In the genomic region with DNA sequence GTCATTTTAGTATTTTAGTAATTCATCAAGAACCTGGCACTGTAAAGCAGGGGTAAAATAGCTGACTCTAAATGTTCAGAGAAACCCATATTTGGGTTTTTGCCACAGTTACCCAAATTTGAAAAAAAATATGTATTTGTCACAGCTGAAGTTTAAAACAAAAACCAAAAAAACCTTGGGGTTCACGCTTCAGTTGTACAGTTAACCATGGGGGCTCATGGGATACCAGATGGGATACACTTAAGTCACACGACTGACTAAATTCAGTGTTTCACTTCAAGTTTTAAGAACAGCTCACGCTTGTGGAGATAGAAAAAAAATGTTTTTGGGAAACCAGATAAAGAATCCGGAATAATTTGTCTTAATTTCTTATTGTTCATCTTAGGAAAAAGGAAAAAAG, we compare ENCODE assay signal across 12 cellular contexts. TPM values are rescaled to one million over a fixed set of nuclear protein-coding genes. Genes with fewer than 3 reads are reported as not detected.
A peak's percentile ranks its signal among the peaks of the same experiment; 100 is the strongest.
DNase-seq lines count a peak whose midpoint lies in the region; ATAC-seq and TF ChIP-seq lines count a peak whose summit lies in the region.
"Had no signal": no experiment of that assay in that cellular context is flagged by ENCODE, and none has a peak within 500 bp of the region (broad histone marks: within the 10 kb centered on the region; RNA-seq: fewer than 3 reads in every experiment).

No MANE protein-coding gene starts in this region.

- H3K4me1 Mint-ChIP-seq in activated T-cell treated with anti-CD3 and anti-CD28 coated beads, Interleukin-2, amount 50 U/mL, for 24 hours (ENCODE audit: low read depth), result peaks cover 56% of the 10 kb centered on the region
- peaks cover 28 to 29% of the 10 kb centered on the region in 2 donors for H3K4me1 Mint-ChIP-seq in effector memory CD8-positive, alpha-beta T cell (ENCODE audit: low read depth in 2 of 2)

- H3K4me2 ChIP-seq in Loucy (ENCODE audit: low read depth, low read length, poor library complexity, severe bottlenecking), result peak overlapping the region; percentile 81

- H3K4me3 Mint-ChIP-seq in activated T-cell treated with anti-CD3 and anti-CD28 coated beads, Interleukin-2, amount 50 U/mL, for 24 hours, result peak overlapping the region; percentile 85
- peak overlapping the region; percentile 87 to 92 for H3K4me3 Mint-ChIP-seq in effector memory CD8-positive, alpha-beta T cell

- no peak for TF ChIP-seq POLR2A in tibial nerve (IDR thresholded peaks at IDR 0.05)

- peak overlapping the region; percentile 86 for H3K27ac Mint-ChIP-seq in activated T-cell treated with anti-CD3 and anti-CD28 coated beads, Interleukin-2, amount 50 U/mL, for 24 hours
- H3K27ac Mint-ChIP-seq in effector memory CD8-positive, alpha-beta T cell, result peak overlapping the region; percentile 52 to 95

- H3K27me3 Mint-ChIP-seq in activated T-cell treated with anti-CD3 and anti-CD28 coated beads, Interleukin-2, amount 50 U/mL, for 24 hours, result no peaks in the 10 kb centered on the region
- H3K27me3 Mint-ChIP-seq in effector memory CD8-positive, alpha-beta T cell, result no peaks in the 10 kb centered on the region

- H3K27me3 ChIP-seq in Loucy (ENCODE audit: insufficient read depth, low read length, poor library complexity, severe bottlenecking) (no peaks in the 10 kb centered on the region), tibial nerve (no peaks in the 10 kb centered on the region)
- H3K27me3 ChIP-seq: SJCRH30, thyroid gland had no signal

- H3K79me2 ChIP-seq in Loucy (ENCODE audit: insufficient read depth, low read length), result peaks cover 50% of the 10 kb centered on the region

- WGBS in tibial nerve, 2 donors, result 67 to 72% methylated on average over 4 of the region's 4 CpGs

- TF ChIP-seq EP300 in tibial nerve (IDR thresholded peaks at IDR 0.05), result no peak

- DNase-seq in activated T-cell treated with anti-CD3 and anti-CD28 coated beads, Interleukin-2, amount 50 U/mL, for 24 hours, result no peak
- DNase-seq in activated T-cell treated with anti-CD3 and anti-CD28 coated beads, Interleukin-2, amount 50 U/mL, for 48 hours, result no peak
- no peak for DNase-seq in effector memory CD8-positive, alpha-beta T cell
- DNase-seq in tibial nerve (ENCODE audit: low spot score in 2 of 2) (no peak), NCI-H82 (lab: John Stamatoyannopoulos, UW) (no peak), A172 (ENCODE audit: low spot score) (no peak), NCI-H510A treated with DMSO at 0.1 percent for 48 hours (lab: John Stamatoyannopoulos, UW) (no peak)
- DNase-seq: DMS153, NCI-H2029 treated with DMSO at 0.1 percent for 48 hours, SJCRH30, thyroid gland had no signal

- H3K36me3 ChIP-seq in Loucy (ENCODE audit: insufficient read depth, low read length), result no peaks in the 10 kb centered on the region
- H3K36me3 ChIP-seq in tibial nerve, result no peaks in the 10 kb centered on the region
- H3K36me3 ChIP-seq: SJCRH30, thyroid gland had no signal

- H3K9ac ChIP-seq in Loucy (ENCODE audit: low read depth, low read length, poor library complexity, severe bottlenecking), result peak overlapping the region; percentile 72

- no peak overlapping the region for H2AFZ ChIP-seq in Loucy (ENCODE audit: low read length)

- ATAC-seq in effector memory CD8-positive, alpha-beta T cell (replicated peaks), result no peak

- TF ChIP-seq CTCF in Loucy (conservative IDR thresholded peaks at IDR 0.05; ENCODE audit: low read length), result no peak
- no peak for TF ChIP-seq CTCF in tibial nerve (IDR thresholded peaks at IDR 0.05)

- no peaks in the 10 kb centered on the region; the same call in 1 of the 2 replicates for H3F3A ChIP-seq in Loucy (ENCODE audit: low read depth)

- no peaks in the 10 kb centered on the region for H4K20me1 ChIP-seq in Loucy (ENCODE audit: insufficient read depth, low read length, poor library complexity, severe bottlenecking)

- H3K9me3 ChIP-seq in Loucy (ENCODE audit: insufficient read depth, low read depth, low read length) (no peaks in the 10 kb centered on the region), tibial nerve (no peaks in the 10 kb centered on the region)
- H3K9me3 ChIP-seq: SJCRH30, thyroid gland had no signal

- peaks cover 35% of the 10 kb centered on the region for H3K36me3 Mint-ChIP-seq in activated T-cell treated with anti-CD3 and anti-CD28 coated beads, Interleukin-2, amount 50 U/mL, for 24 hours (ENCODE audit: low read depth)
- H3K36me3 Mint-ChIP-seq in effector memory CD8-positive, alpha-beta T cell (ENCODE audit: insufficient read depth), result peaks cover 19% of the 10 kb centered on the region

- H3K4me3 ChIP-seq in Loucy (ENCODE audit: low read length, poor library complexity, severe bottlenecking) (no peak overlapping the region), tibial nerve (no peak overlapping the region)
- H3K4me3 ChIP-seq: thyroid gland had no signal

- H3K9me2 ChIP-seq in Loucy (replicated peaks; ENCODE audit: low read depth, low read length), result no peaks in the 10 kb centered on the region

- H3K27ac ChIP-seq in tibial nerve, result peak overlapping the region in 3 of 4 donors; percentile 92 to 98 (median 94)
- H3K27ac ChIP-seq: SJCRH30, thyroid gland had no signal

- H3K9me3 Mint-ChIP-seq in activated T-cell treated with anti-CD3 and anti-CD28 coated beads, Interleukin-2, amount 50 U/mL, for 24 hours, result no peaks in the 10 kb centered on the region
- H3K9me3 Mint-ChIP-seq in effector memory CD8-positive, alpha-beta T cell, result no peaks in the 10 kb centered on the region

- peaks cover 50% of the 10 kb centered on the region for H3K4me1 ChIP-seq in Loucy (ENCODE audit: insufficient read depth, low read length, poor library complexity, severe bottlenecking)
- peaks cover 0 to 56% (median 6%) of the 10 kb centered on the region in 4 donors for H3K4me1 ChIP-seq in tibial nerve

RNA-seq across cellular contexts. Expression of a gene that starts 2.1 kb away (rescaled TPM):
- total RNA-seq in tibial nerve, result 10 to 100 TPM; 11.0 to 17.7 (median 13.8) TPM
- 11.1 and 17.9 TPM in 2 replicates for total RNA-seq in A172 (2014; rRNA removed; shearing (Covaris generic))

RNA-seq across cellular contexts. Expression of a gene that starts 2.3 kb away (rescaled TPM):
- 10 to 100 TPM in 3 of 4 donors, 1 to 10 TPM in 1; 7.2 to 26.4 (median 11.3) TPM for total RNA-seq in tibial nerve
- total RNA-seq in A172 (2014; rRNA removed; shearing (Covaris generic)), result 7.3 and 9.5 TPM in 2 replicates

RNA-seq across cellular contexts. Expression of a gene that starts 31.7 kb away (rescaled TPM):
- total RNA-seq in tibial nerve, result 100 to 1,000 TPM in 3 of 4 donors, 10 to 100 TPM in 1; 89.4 to 191 (median 158) TPM
- total RNA-seq in A172 (2014; rRNA removed; shearing (Covaris generic)), result 19.1 and 26.4 TPM in 2 replicates
